Comparison of ENCODE assay signal across 22 cellular contexts in genomic region chr5:139037732-139038131, GRCh38.
"Had no signal": no experiment of that assay in that cellular context is flagged by ENCODE, and none has a peak within 500 bp of the region (broad histone marks: within the 10 kb centered on the region; RNA-seq: fewer than 3 reads in every experiment).

No MANE protein-coding gene starts in this region.

- H3K27ac Mint-ChIP-seq: activated naive CD4-positive, alpha-beta T cell treated with anti-CD3 and anti-CD28 coated beads, Interleukin-2, amount 50 U/mL, for 24 hours; activated T-cell treated with anti-CD3 and anti-CD28 coated beads, Interleukin-2, amount 50 U/mL, for 24 hours; naive thymus-derived CD8-positive, alpha-beta T cell; progenitor cell of endocrine pancreas; stimulated activated naive CD8-positive, alpha-beta T cell treated with anti-CD3 and anti-CD28 coated beads, Interleukin-15, Interleukin-2, amounts not matched to agents 100 ng/mL and 50 ng/mL, for 24 hours; T-cell; T-helper 2 cell treated with Interferon-gamma antibody and Interleukin-4, amounts not matched to agents 5 μg/mL and 100 μg/mL, for 36 hours had no signal

- H3K27me3 Mint-ChIP-seq: activated naive CD4-positive, alpha-beta T cell treated with anti-CD3 and anti-CD28 coated beads, Interleukin-2, amount 50 U/mL, for 24 hours; activated T-cell treated with anti-CD3 and anti-CD28 coated beads, Interleukin-2, amount 50 U/mL, for 24 hours; central memory CD8-positive, alpha-beta T cell; naive thymus-derived CD8-positive, alpha-beta T cell; progenitor cell of endocrine pancreas; stimulated activated naive CD8-positive, alpha-beta T cell treated with anti-CD3 and anti-CD28 coated beads, Interleukin-15, Interleukin-2, amounts not matched to agents 100 ng/mL and 50 ng/mL, for 24 hours; T-cell had no signal

- H3K36me3 ChIP-seq: breast epithelium, colonic mucosa, uterus had no signal

- H3K4me3 Mint-ChIP-seq: activated naive CD4-positive, alpha-beta T cell treated with anti-CD3 and anti-CD28 coated beads, Interleukin-2, amount 50 U/mL, for 24 hours; activated T-cell treated with anti-CD3 and anti-CD28 coated beads, Interleukin-2, amount 50 U/mL, for 24 hours; central memory CD8-positive, alpha-beta T cell; naive thymus-derived CD8-positive, alpha-beta T cell; stimulated activated naive CD8-positive, alpha-beta T cell treated with anti-CD3 and anti-CD28 coated beads, Interleukin-15, Interleukin-2, amounts not matched to agents 100 ng/mL and 50 ng/mL, for 24 hours; T-cell; T-helper 2 cell treated with Interferon-gamma antibody and Interleukin-4, amounts not matched to agents 5 μg/mL and 100 μg/mL, for 36 hours had no signal

- H3K4me1 ChIP-seq: breast epithelium, colonic mucosa, foreskin keratinocyte, left lung, sigmoid colon, spleen, tibial artery, uterus had no signal

- H3K4me1 Mint-ChIP-seq: activated naive CD4-positive, alpha-beta T cell treated with anti-CD3 and anti-CD28 coated beads, Interleukin-2, amount 50 U/mL, for 24 hours; central memory CD8-positive, alpha-beta T cell; naive thymus-derived CD8-positive, alpha-beta T cell; T-cell had no signal

- H3K27ac ChIP-seq: breast epithelium, colonic mucosa, epithelial cell of prostate, foreskin keratinocyte, left lung, sigmoid colon, spleen, tibial artery, uterus, WERI-Rb-1 had no signal

- ATAC-seq: foreskin keratinocyte; naive thymus-derived CD8-positive, alpha-beta T cell; T-cell had no signal

- H3K9me3 ChIP-seq: breast epithelium, colonic mucosa, sigmoid colon, tibial artery, uterus had no signal

- H3K4me3 ChIP-seq: breast epithelium, colonic mucosa, left lung, lung, sigmoid colon, spleen, tibial artery, uterus had no signal

- DNase-seq: activated T-cell treated with anti-CD3 and anti-CD28 coated beads, Interleukin-2, amount 50 U/mL, for 24 hours; colonic mucosa; foreskin keratinocyte; kidney glomerular epithelial cell; left lung; naive thymus-derived CD8-positive, alpha-beta T cell; retina; sigmoid colon; spleen; stimulated activated CD4-positive, alpha-beta T cell treated with anti-CD3 and anti-CD28 coated beads, Interleukin-4, amount 100 ng/mL, for 24 hours; T-cell; tibial artery; uterus; WERI-Rb-1 had no signal

- H3K9me3 Mint-ChIP-seq: central memory CD8-positive, alpha-beta T cell had no signal

- H3K27me3 ChIP-seq: breast epithelium, colonic mucosa, foreskin keratinocyte, left lung, sigmoid colon, spleen, tibial artery, uterus had no signal
